In genomic region chr10:77855404-77856155, GRCh38 we compare ENCODE assay signal across 17 cellular contexts.
"Had no signal": no experiment of that assay in that cellular context is flagged by ENCODE, and none has a peak within 500 bp of the region (broad histone marks: within the 10 kb centered on the region; RNA-seq: fewer than 3 reads in every experiment).

No MANE protein-coding gene starts in this region.

- H3K27ac ChIP-seq: thoracic aorta, uterus had no signal

- H3K9me3 ChIP-seq: thoracic aorta, uterus had no signal

- H3K4me1 ChIP-seq: uterus had no signal

- ATAC-seq: activated T-helper 17 cell treated with anti-CD3 and anti-CD28 coated beads, Interleukin-2, amount 50 U/mL, for 72 hours; left colon; natural killer cell treated with Interleukin-12 subunit alpha and Interleukin-12 subunit beta and Interleukin-15 and Interleukin-18, amount 100 ng/mL, for 72 hours had no signal

- H3K27me3 ChIP-seq: uterus had no signal

- H3K4me3 ChIP-seq: thoracic aorta, uterus had no signal

- H3K36me3 ChIP-seq: uterus had no signal

- DNase-seq: activated B cell treated with CpG ODN at 0.5 μM for 24 hours; activated CD4-positive, alpha-beta T cell treated with anti-CD3 and anti-CD28 coated beads, Interleukin-2, amount 10 ng/mL, durations not matched to agents 24 days and 14 days; activated CD8-positive, alpha-beta memory T cell treated with anti-CD3 and anti-CD28 coated beads for 24 hours; activated naive CD4-positive, alpha-beta T cell treated with anti-CD3 and anti-CD28 coated beads for 36 hours; activated T-cell treated with anti-CD3 and anti-CD28 coated beads for 4 hours; central memory CD4-positive, alpha-beta T cell; cortex of kidney; effector CD8-positive, alpha-beta T cell; hippocampal formation; left colon; stimulated activated CD4-positive, alpha-beta T cell treated with anti-CD3 and anti-CD28 coated beads, Interleukin-4, amount 100 ng/mL, for 1 hour; stimulated activated CD8-positive, alpha-beta memory T cell treated with anti-CD3 and anti-CD28 coated beads, Interleukin-4, amount 100 ng/mL, for 48 hours; T-helper 1 cell; uterus had no signal
